Comparison of ENCODE assay signal across 14 cellular contexts in the genomic region with DNA sequence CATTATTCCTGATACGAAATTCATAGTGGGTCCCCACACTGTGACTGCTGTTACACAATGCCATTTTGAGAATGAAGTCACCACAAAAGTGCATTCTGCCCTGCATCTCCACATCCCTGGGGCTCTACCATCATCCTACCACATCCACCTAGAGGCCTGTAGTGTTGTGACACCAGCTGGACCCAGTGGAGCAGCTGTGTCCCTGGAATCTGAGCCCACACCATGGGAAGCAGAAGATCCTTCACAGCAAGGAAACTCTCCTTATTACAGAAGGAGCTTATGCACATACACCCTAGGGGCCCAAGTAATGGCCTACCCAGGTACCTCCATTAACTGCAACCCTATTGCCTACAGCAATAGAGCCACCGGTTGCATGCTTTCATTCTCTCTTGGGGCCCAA.
A peak's percentile ranks its signal among the peaks of the same experiment; 100 is the strongest.
DNase-seq lines count a peak whose midpoint lies in the region; ATAC-seq and TF ChIP-seq lines count a peak whose summit lies in the region.
"Had no signal": no experiment of that assay in that cellular context is flagged by ENCODE, and none has a peak within 500 bp of the region (broad histone marks: within the 10 kb centered on the region; RNA-seq: fewer than 3 reads in every experiment).

No MANE protein-coding gene starts in this region.

- H3K4me2 ChIP-seq in neuronal stem cell (ENCODE audit: insufficient read depth, low read length, poor library complexity, severe bottlenecking): no peak overlapping the region

- H3K23ac ChIP-seq in neuronal stem cell (ENCODE audit: low read depth, low read length, poor library complexity): no peak overlapping the region

- no peak overlapping the region for H2BK15ac ChIP-seq in neuronal stem cell (ENCODE audit: low read length)

- H4K91ac ChIP-seq in neuronal stem cell (ENCODE audit: low read depth, low read length, poor library complexity): no peak overlapping the region

- in situ Hi-C loops in KBM-7 (cut with MboI; ENCODE audit: low pct_unique_long_range_greater_than_20kb, low sequenced_read_pairs): no loop called here

- H3K9me3 ChIP-seq in endodermal cell (ENCODE audit: control insufficient read depth, low read length) (no peaks in the 10 kb centered on the region), neuronal stem cell (replicated peaks in 1 of 2; ENCODE audit: control insufficient read depth in 2 of 2, insufficient read depth in 1 of 2, low read depth in 1 of 2, low read length in 2 of 2) (peaks cover 0 to 2% of the 10 kb centered on the region in 2 donors)
- H3K9me3 ChIP-seq: BE2C, Caco-2 had no signal

- H3K4me3 ChIP-seq in endodermal cell (ENCODE audit: low read length) (no peak overlapping the region), neuronal stem cell (ENCODE audit: low read length in 2 of 2) (no peak overlapping the region)

- H3K9me3 Mint-ChIP-seq in WTC11: no peaks in the 10 kb centered on the region
- no peaks in the 10 kb centered on the region for H3K9me3 Mint-ChIP-seq in endodermal cell
- peaks cover 3% of the 10 kb centered on the region for H3K9me3 Mint-ChIP-seq in activated naive CD4-positive, alpha-beta T cell treated with anti-CD3 and anti-CD28 coated beads for 36 hours

- no peaks in the 10 kb centered on the region for H3K79me1 ChIP-seq in neuronal stem cell (ENCODE audit: low read depth, low read length)

- 90 to 100% methylated on average over 2 of the region's 2 CpGs for WGBS in endodermal cell (ENCODE audit: insufficient coverage in 1 of 2, insufficient read length in 1 of 2), 2 experiments
- no CpG with 5 or more reads among the region's 2 CpGs for WGBS in neuronal stem cell (ENCODE audit: extremely low coverage in 2 of 2, insufficient read length in 2 of 2, insufficient replicate concordance in 1 of 2), 2 donors

- POLR2A ChIA-PET in WTC11 (lab: Charles Lee) (no interaction called here), HEK293T (lab: Yijun Ruan, JAX) (no interaction called here)

- H3K36me3 ChIP-seq in endodermal cell (ENCODE audit: control insufficient read depth, insufficient read depth, low read length) (no peaks in the 10 kb centered on the region), neuronal stem cell (replicated peaks in 1 of 2; ENCODE audit: control insufficient read depth in 2 of 2, insufficient read depth in 2 of 2, low read length in 2 of 2) (peaks cover 0 to 2% of the 10 kb centered on the region in 2 donors)
- H3K36me3 ChIP-seq: BE2C had no signal

- no peak overlapping the region for H4K8ac ChIP-seq in neuronal stem cell (ENCODE audit: low read depth, low read length)

- no peak overlapping the region for H3K27ac Mint-ChIP-seq in WTC11
- H3K27ac Mint-ChIP-seq in endodermal cell: no peak overlapping the region
- H3K27ac Mint-ChIP-seq in activated naive CD4-positive, alpha-beta T cell treated with anti-CD3 and anti-CD28 coated beads for 36 hours: no peak overlapping the region
- H3K27ac Mint-ChIP-seq: CD4-positive, CD25-positive, alpha-beta regulatory T cell; IgD-negative memory B cell had no signal

- no peaks in the 10 kb centered on the region for H3K36me3 Mint-ChIP-seq in WTC11
- H3K36me3 Mint-ChIP-seq in endodermal cell (ENCODE audit: low read depth): no peaks in the 10 kb centered on the region
- no peaks in the 10 kb centered on the region for H3K36me3 Mint-ChIP-seq in activated naive CD4-positive, alpha-beta T cell treated with anti-CD3 and anti-CD28 coated beads for 36 hours (ENCODE audit: low read depth)
- H3K36me3 Mint-ChIP-seq: CD4-positive, CD25-positive, alpha-beta regulatory T cell; IgD-negative memory B cell had no signal

- intact Hi-C loops in activated naive CD4-positive, alpha-beta T cell treated with anti-CD3 and anti-CD28 coated beads for 36 hours (cut with micrococcal nuclease): no loop called here

- no peak overlapping the region for H2AFZ ChIP-seq in neuronal stem cell (ENCODE audit: low read length)

- H2AK5ac ChIP-seq in neuronal stem cell (ENCODE audit: low read depth, low read length): no peak overlapping the region

- peaks cover 12% of the 10 kb centered on the region for H3K4me1 Mint-ChIP-seq in WTC11
- H3K4me1 Mint-ChIP-seq in endodermal cell: no peaks in the 10 kb centered on the region
- H3K4me1 Mint-ChIP-seq in activated naive CD4-positive, alpha-beta T cell treated with anti-CD3 and anti-CD28 coated beads for 36 hours (ENCODE audit: low read depth): no peaks in the 10 kb centered on the region
- H3K4me1 Mint-ChIP-seq: CD4-positive, CD25-positive, alpha-beta regulatory T cell; IgD-negative memory B cell had no signal

- H3K4me3 Mint-ChIP-seq in WTC11 (no peak overlapping the region), endodermal cell (no peak overlapping the region)
- no peak overlapping the region for H3K4me3 Mint-ChIP-seq in activated naive CD4-positive, alpha-beta T cell treated with anti-CD3 and anti-CD28 coated beads for 36 hours
- H3K4me3 Mint-ChIP-seq: CD4-positive, CD25-positive, alpha-beta regulatory T cell; IgD-negative memory B cell had no signal

- no peak overlapping the region for H2BK5ac ChIP-seq in neuronal stem cell (ENCODE audit: low read length)

- CTCF ChIA-PET in WTC11 (lab: Charles Lee) (interaction anchor here (1.1 kb wide), 1 partner anchor 264 kb away, joined by 3 read pairs; no protein-coding TSS in a partner anchor), HEK293T (lab: Yijun Ruan, JAX) (no interaction called here)
- CTCF ChIA-PET in activated naive CD4-positive, alpha-beta T cell treated with anti-CD3 and anti-CD28 coated beads for 36 hours (lab: Charles Lee): no interaction called here

- ATAC-seq in WTC11: peak; percentile 92
- ATAC-seq: HCT116, HepG2 had no signal

- H3K4me1 ChIP-seq in endodermal cell (ENCODE audit: control insufficient read depth, insufficient read depth, low read length) (no peaks in the 10 kb centered on the region), neuronal stem cell (ENCODE audit: control insufficient read depth in 2 of 2, insufficient read depth in 1 of 2, low read depth in 1 of 2, low read length in 2 of 2) (no peaks in the 10 kb centered on the region)
- H3K4me1 ChIP-seq: BE2C, Caco-2 had no signal

- H2BK12ac ChIP-seq in neuronal stem cell (ENCODE audit: low read length): no peak overlapping the region

- no peak overlapping the region for H2BK120ac ChIP-seq in neuronal stem cell (ENCODE audit: low read depth, low read length)

- TF ChIP-seq CTCF in WTC11 (IDR thresholded peaks at IDR 0.05): no peak
- peak; percentile 23 for TF ChIP-seq CTCF in endodermal cell (conservative IDR thresholded peaks at IDR 0.05)

- H3K27ac ChIP-seq in endodermal cell (ENCODE audit: low read depth, low read length): no peak overlapping the region
- H3K27ac ChIP-seq in neuronal stem cell (replicated peaks; ENCODE audit: low read length): no peak overlapping the region

- H3K27me3 Mint-ChIP-seq in WTC11 (ENCODE audit: low read depth) (no peaks in the 10 kb centered on the region), endodermal cell (ENCODE audit: insufficient read depth) (no peaks in the 10 kb centered on the region)
- no peaks in the 10 kb centered on the region for H3K27me3 Mint-ChIP-seq in activated naive CD4-positive, alpha-beta T cell treated with anti-CD3 and anti-CD28 coated beads for 36 hours (ENCODE audit: low read depth)
- H3K27me3 Mint-ChIP-seq: CD4-positive, CD25-positive, alpha-beta regulatory T cell; IgD-negative memory B cell had no signal

- peak overlapping the region; percentile 64 for H3K18ac ChIP-seq in neuronal stem cell (ENCODE audit: low read length)

- DNase-seq in WTC11 (ENCODE audit: low spot score) (no peak), endodermal cell (peak; percentile 52), neuronal stem cell (ENCODE audit: low spot score) (no peak), KBM-7 (no peak), HEK293T (ENCODE audit: extremely low spot score) (no peak)
- no peak for DNase-seq in activated naive CD4-positive, alpha-beta T cell treated with anti-CD3 and anti-CD28 coated beads for 36 hours
- DNase-seq: ACHN; BE2C; C1 segment of cervical spinal cord; Caco-2; CD4-positive, CD25-positive, alpha-beta regulatory T cell had no signal

- H3K4ac ChIP-seq in neuronal stem cell (ENCODE audit: low read length): no peak overlapping the region

- no peak overlapping the region for H3K9ac ChIP-seq in endodermal cell (ENCODE audit: extremely low read depth, low read length, poor library complexity, severe bottlenecking)
- H3K9ac ChIP-seq in neuronal stem cell (ENCODE audit: low read depth, low read length, poor library complexity): no peak overlapping the region

- H3K14ac ChIP-seq in neuronal stem cell (ENCODE audit: low read length): no peak overlapping the region

- H3K27me3 ChIP-seq in endodermal cell (ENCODE audit: control insufficient read depth, insufficient read depth, low read length, poor library complexity, severe bottlenecking) (no peaks in the 10 kb centered on the region), neuronal stem cell (ENCODE audit: control insufficient read depth in 3 of 3, insufficient read depth in 3 of 3, low read depth in 1 of 3, low read length in 3 of 3) (no peaks in the 10 kb centered on the region)
- H3K27me3 ChIP-seq: BE2C had no signal

TF ChIP-seq in WTC11, 78 proteins besides CTCF, POLR2A, EP300 and RAD21 (continues in another document):
- TF ChIP-seq ZNF263 (CRISPR knock-in tag; IDR thresholded peaks at IDR 0.05; ENCODE audit: low read depth) (no peak), GRHL2 (CRISPR knock-in tag; IDR thresholded peaks at IDR 0.05; ENCODE audit: insufficient replicate concordance, severe bottlenecking) (no peak), HMGA2 (CRISPR knock-in tag; IDR thresholded peaks at IDR 0.05) (no peak), ZNF423 (CRISPR knock-in tag; IDR thresholded peaks at IDR 0.05) (no peak)
- TF ChIP-seq, protein P1, sequence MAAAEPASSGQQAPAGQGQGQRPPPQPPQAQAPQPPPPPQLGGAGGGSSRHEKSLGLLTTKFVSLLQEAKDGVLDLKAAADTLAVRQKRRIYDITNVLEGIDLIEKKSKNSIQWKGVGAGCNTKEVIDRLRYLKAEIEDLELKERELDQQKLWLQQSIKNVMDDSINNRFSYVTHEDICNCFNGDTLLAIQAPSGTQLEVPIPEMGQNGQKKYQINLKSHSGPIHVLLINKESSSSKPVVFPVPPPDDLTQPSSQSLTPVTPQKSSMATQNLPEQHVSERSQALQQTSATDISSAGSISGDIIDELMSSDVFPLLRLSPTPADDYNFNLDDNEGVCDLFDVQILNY (CRISPR knock-in tag; IDR thresholded peaks at IDR 0.05): no peak

TF ChIP-seq in HEK293T, 16 proteins besides CTCF, POLR2A, EP300 and RAD21 (continues in another document):
- no peak for TF ChIP-seq BHLHE40 (IDR thresholded peaks at IDR 0.05; ENCODE audit: borderline replicate concordance)
- no peak for TF ChIP-seq FOXM1 (IDR thresholded peaks at IDR 0.05; ENCODE audit: borderline replicate concordance)
- no peak for TF ChIP-seq NFRKB (IDR thresholded peaks at IDR 0.05)
- no peak for TF ChIP-seq HDGF (IDR thresholded peaks at IDR 0.05; ENCODE audit: borderline replicate concordance)
- no peak for TF ChIP-seq ELF4 (IDR thresholded peaks at IDR 0.05)
- no peak for TF ChIP-seq FOXK2 (IDR thresholded peaks at IDR 0.05)
- TF ChIP-seq ZNF384 (IDR thresholded peaks at IDR 0.05): no peak
